Comparison of ENCODE assay signal across 18 cellular contexts in the genomic region with DNA sequence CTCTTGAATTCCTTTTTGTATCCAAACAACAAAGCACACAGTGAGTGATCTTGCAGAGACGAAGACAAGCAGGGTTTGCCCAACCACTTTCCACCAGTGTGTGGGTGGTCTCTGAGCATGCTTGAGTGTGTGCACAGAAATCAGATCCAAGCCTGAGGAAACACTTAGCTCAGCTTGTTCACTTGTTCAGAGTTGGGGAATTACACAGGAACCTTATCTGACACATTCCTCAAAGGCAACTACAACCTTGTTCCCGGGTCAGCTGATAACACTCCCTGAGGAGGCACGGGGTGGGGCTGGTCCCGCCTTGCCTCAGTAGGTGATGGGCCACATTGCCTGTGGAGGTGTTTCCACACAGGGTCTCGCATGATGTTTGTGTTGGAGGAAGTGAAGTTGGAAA.
A peak's percentile ranks its signal among the peaks of the same experiment; 100 is the strongest.
DNase-seq lines count a peak whose midpoint lies in the region; ATAC-seq and TF ChIP-seq lines count a peak whose summit lies in the region.
"Had no signal": no experiment of that assay in that cellular context is flagged by ENCODE, and none has a peak within 500 bp of the region (broad histone marks: within the 10 kb centered on the region; RNA-seq: fewer than 3 reads in every experiment).

No MANE protein-coding gene starts in this region.

- CTCF ChIA-PET in activated CD4-positive, alpha-beta T cell treated with anti-CD3 and anti-CD28 coated beads, Interleukin-2, amount 10 ng/mL, durations not matched to agents 7 days and 5 days (lab: Charles Lee): no interaction called here

- no peaks in the 10 kb centered on the region for H3K27me3 Mint-ChIP-seq in activated CD4-positive, alpha-beta T cell treated with anti-CD3 and anti-CD28 coated beads, Interleukin-2, amount 10 ng/mL, durations not matched to agents 7 days and 5 days

- H3K27me3 ChIP-seq in SJCRH30 (no peaks in the 10 kb centered on the region), lower lobe of right lung (ENCODE audit: low read depth) (peaks cover 4% of the 10 kb centered on the region), testis (no peaks in the 10 kb centered on the region)
- H3K27me3 ChIP-seq: Peyer's patch had no signal

- H3K9me3 ChIP-seq in SJCRH30 (replicated peaks): no peaks in the 10 kb centered on the region
- H3K9me3 ChIP-seq in lower lobe of right lung: no peaks in the 10 kb centered on the region
- H3K9me3 ChIP-seq in testis: no peaks in the 10 kb centered on the region
- H3K9me3 ChIP-seq: Peyer's patch, SK-N-SH had no signal

- intact Hi-C loops in lower lobe of right lung (cut with DNase I) (no loop called here), testis (cut with DNase I; ENCODE audit: low total_unique reads) (no loop called here)

- peak; percentile 52 to 61 for ATAC-seq in lower lobe of right lung
- no peak for ATAC-seq in GM18498 (IDR thresholded peaks at IDR 0.05; ENCODE audit: unreplicated experiment)
- ATAC-seq: K562, Right ventricle myocardium inferior had no signal

- H3K4me1 ChIP-seq in SJCRH30 (no peaks in the 10 kb centered on the region; the same call in 1 of the 2 replicates), lower lobe of right lung (no peaks in the 10 kb centered on the region), testis (no peaks in the 10 kb centered on the region)
- H3K4me1 ChIP-seq: Peyer's patch had no signal

- H3K36me3 Mint-ChIP-seq in activated CD4-positive, alpha-beta T cell treated with anti-CD3 and anti-CD28 coated beads, Interleukin-2, amount 10 ng/mL, durations not matched to agents 7 days and 5 days (ENCODE audit: low read depth): no peaks in the 10 kb centered on the region
- H3K36me3 Mint-ChIP-seq: CD14-positive monocyte had no signal

- H3K4me1 Mint-ChIP-seq in activated CD4-positive, alpha-beta T cell treated with anti-CD3 and anti-CD28 coated beads, Interleukin-2, amount 10 ng/mL, durations not matched to agents 7 days and 5 days: no peaks in the 10 kb centered on the region
- H3K4me1 Mint-ChIP-seq: CD14-positive monocyte, H9 had no signal

- H3K4me3 ChIP-seq in SJCRH30: no peak overlapping the region
- no peak overlapping the region for H3K4me3 ChIP-seq in lower lobe of right lung
- H3K4me3 ChIP-seq in testis: no peak overlapping the region
- H3K4me3 ChIP-seq: K562, Peyer's patch had no signal

- H3K36me3 ChIP-seq in SJCRH30 (no peaks in the 10 kb centered on the region; the same call in 1 of the 2 replicates), lower lobe of right lung (no peaks in the 10 kb centered on the region), testis (ENCODE audit: low read depth, missing control alignments) (no peaks in the 10 kb centered on the region)
- H3K36me3 ChIP-seq: Peyer's patch had no signal

- TF ChIP-seq CTCF in lower lobe of right lung (IDR thresholded peaks at IDR 0.05) (no peak), testis (IDR thresholded peaks at IDR 0.05) (no peak)

- peak; percentile 47 for DNase-seq in DMS79 (lab: John Stamatoyannopoulos, UW)
- peak; percentile 50 to 62 for DNase-seq in SJCRH30
- no peak for DNase-seq in lower lobe of right lung
- peak; percentile 48 for DNase-seq in testis
- DNase-seq in middle frontal gyrus (ENCODE audit: extremely low spot score, low spot score): no peak
- no peak for DNase-seq in SKM-1 (lab: John Stamatoyannopoulos, UW; ENCODE audit: unreplicated experiment)
- no peak for DNase-seq in activated CD4-positive, alpha-beta T cell treated with anti-CD3 and anti-CD28 coated beads, Interleukin-2, amount 10 ng/mL, durations not matched to agents 7 days and 5 days
- DNase-seq: H9, MV-4-11, NCI-H1417 treated with DMSO at 0.1 percent for 48 hours, NCI-H2029, NCI-H510A treated with DMSO at 0.1 percent for 48 hours, Peyer's patch, SK-N-SH had no signal

- H3K27ac Mint-ChIP-seq in activated CD4-positive, alpha-beta T cell treated with anti-CD3 and anti-CD28 coated beads, Interleukin-2, amount 10 ng/mL, durations not matched to agents 7 days and 5 days: no peak overlapping the region
- H3K27ac Mint-ChIP-seq: CD14-positive monocyte, H9 had no signal

- 39 to 56% methylated on average over 5 of the region's 5 CpGs for WGBS in testis, 2 donors

- H3K9me3 Mint-ChIP-seq in activated CD4-positive, alpha-beta T cell treated with anti-CD3 and anti-CD28 coated beads, Interleukin-2, amount 10 ng/mL, durations not matched to agents 7 days and 5 days: no peaks in the 10 kb centered on the region
- H3K9me3 Mint-ChIP-seq: H9 had no signal

- no peak overlapping the region for H3K4me3 Mint-ChIP-seq in activated CD4-positive, alpha-beta T cell treated with anti-CD3 and anti-CD28 coated beads, Interleukin-2, amount 10 ng/mL, durations not matched to agents 7 days and 5 days
- H3K4me3 Mint-ChIP-seq: CD14-positive monocyte, H9 had no signal

- H3K27ac ChIP-seq in SJCRH30: no peak overlapping the region
- no peak overlapping the region for H3K27ac ChIP-seq in lower lobe of right lung
- H3K27ac ChIP-seq in testis: no peak overlapping the region
- H3K27ac ChIP-seq: Peyer's patch had no signal

- no peak for TF ChIP-seq POLR2A in testis (IDR thresholded peaks at IDR 0.05)

- POLR2A ChIA-PET in activated CD4-positive, alpha-beta T cell treated with anti-CD3 and anti-CD28 coated beads, Interleukin-2, amount 10 ng/mL, durations not matched to agents 7 days and 5 days (lab: Charles Lee): no interaction called here

Comparison
In these comparisons a context has a peak if more than half of its experiments do, and no peak if none do; other contexts are left out.
1. DNase-seq: peak in DMS79 (single experiment), SJCRH30 (2 of 2) and testis (single experiment); none in lower lobe of right lung (single experiment), middle frontal gyrus (single experiment), SKM-1 (single experiment) and activated CD4-positive, alpha-beta T cell treated with anti-CD3 and anti-CD28 coated beads, Interleukin-2, amount 10 ng/mL, durations not matched to agents 7 days and 5 days (single experiment).